ENCODE assay signal across 6 cellular contexts in genomic region chr9:133299996-133300395, GRCh38. TPM values are rescaled to one million over a fixed set of nuclear protein-coding genes. Genes with fewer than 3 reads are reported as not detected.
"Had no signal": no experiment of that assay in that cellular context is flagged by ENCODE, and none has a peak within 500 bp of the region (broad histone marks: within the 10 kb centered on the region; RNA-seq: fewer than 3 reads in every experiment).

No MANE protein-coding gene starts in this region.

RNA-seq across cellular contexts. Expression of gene ABO, which starts 25.0 kb away (rescaled TPM):
- total RNA-seq: activated B cell treated with CpG ODN at 0.5 μM for 24 hours; activated CD4-positive, alpha-beta memory T cell treated with anti-CD3 and anti-CD28 coated beads for 36 hours; activated CD8-positive, alpha-beta memory T cell treated with anti-CD3 and anti-CD28 coated beads, Interleukin-2, amount 10 ng/mL, durations not matched to agents 7 days and 5 days; activated CD8-positive, alpha-beta T cell treated with anti-CD3 and anti-CD28 coated beads for 36 hours; activated naive CD8-positive, alpha-beta T cell treated with anti-CD3 and anti-CD28 coated beads, Interleukin-2, amount 10 ng/mL, durations not matched to agents 7 days and 5 days had no signal
- polyA plus RNA-seq: cardiac muscle cell had no signal
